Comparison of ENCODE assay signal across 2 cellular contexts in genomic region chr4:73646117-73646516, GRCh38.
TF ChIP-seq lines count a peak whose summit lies in the region.

No MANE protein-coding gene starts in this region.

TF ChIP-seq in HepG2, 621 proteins besides CTCF, POLR2A, EP300 and RAD21:
- TF ChIP-seq HMG20B (CRISPR knock-in tag; conservative IDR thresholded peaks at IDR 0.05) (no peak), BCL6 (CRISPR knock-in tag; IDR thresholded peaks at IDR 0.05) (no peak), KDM1A (CRISPR knock-in tag; IDR thresholded peaks at IDR 0.05) (no peak), CERS6 (CRISPR knock-in tag; IDR thresholded peaks at IDR 0.05) (no peak), ZNF496 (CRISPR knock-in tag; IDR thresholded peaks at IDR 0.05; ENCODE audit: insufficient replicate concordance) (no peak), ZBTB46 (CRISPR knock-in tag; IDR thresholded peaks at IDR 0.05; ENCODE audit: borderline replicate concordance) (no peak)
TF ChIP-seq in HepG2: peak in this region for 0.

TF ChIP-seq in endothelial cell of umbilical vein, 7 proteins besides CTCF, POLR2A, EP300 and RAD21:
- TF ChIP-seq JUN (IDR thresholded peaks at IDR 0.05; ENCODE audit: borderline replicate concordance, insufficient read depth, insufficient read length, low read depth) (no peak), GATA2 (IDR thresholded peaks at IDR 0.05; ENCODE audit: insufficient read depth, insufficient read length, low read depth, low read length) (no peak), FOS (IDR thresholded peaks at IDR 0.05; ENCODE audit: borderline replicate concordance, insufficient read depth, low read length) (no peak)
